Comparison of ENCODE assay signal across 1 cellular context in genomic region chr20:46689082-46689753, GRCh38.
TF ChIP-seq lines count a peak whose summit lies in the region.

TSS of gene TP53RK (minus strand) at chr20:46689444. CDS start at chr20:46689414, 30 bp downstream.

TF ChIP-seq in K562, 482 proteins besides CTCF, POLR2A, EP300 and RAD21 (continued from another document and continues in another):
- TF ChIP-seq, protein P1, sequence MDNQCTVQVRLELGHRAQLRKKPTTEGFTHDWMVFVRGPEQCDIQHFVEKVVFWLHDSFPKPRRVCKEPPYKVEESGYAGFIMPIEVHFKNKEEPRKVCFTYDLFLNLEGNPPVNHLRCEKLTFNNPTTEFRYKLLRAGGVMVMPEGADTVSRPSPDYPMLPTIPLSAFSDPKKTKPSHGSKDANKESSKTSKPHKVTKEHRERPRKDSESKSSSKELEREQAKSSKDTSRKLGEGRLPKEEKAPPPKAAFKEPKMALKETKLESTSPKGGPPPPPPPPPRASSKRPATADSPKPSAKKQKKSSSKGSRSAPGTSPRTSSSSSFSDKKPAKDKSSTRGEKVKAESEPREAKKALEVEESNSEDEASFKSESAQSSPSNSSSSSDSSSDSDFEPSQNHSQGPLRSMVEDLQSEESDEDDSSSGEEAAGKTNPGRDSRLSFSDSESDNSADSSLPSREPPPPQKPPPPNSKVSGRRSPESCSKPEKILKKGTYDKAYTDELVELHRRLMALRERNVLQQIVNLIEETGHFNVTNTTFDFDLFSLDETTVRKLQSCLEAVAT (IDR thresholded peaks at IDR 0.05), result peak in 1 of 2 experiments; percentile 79; a peak in 2 of 4 replicates
- TF ChIP-seq CTCFL (IDR thresholded peaks at IDR 0.05; ENCODE audit: borderline replicate concordance, insufficient read depth, low read depth, low read length, poor library complexity, severe bottlenecking) (no peak), PHB2 (IDR thresholded peaks at IDR 0.05; ENCODE audit: low read depth) (no peak), NELFE (IDR thresholded peaks at IDR 0.05; ENCODE audit: insufficient read depth, insufficient read length) (no peak), ZNF3 (CRISPR knock-in tag; IDR thresholded peaks at IDR 0.05) (no peak), ZBTB7A (IDR thresholded peaks at IDR 0.05; ENCODE audit: borderline replicate concordance, control insufficient read depth, low read depth, low read length) (peak; percentile 24; the same call in 1 of the 2 replicates), NRF1 (conservative IDR thresholded peaks at IDR 0.05 in 1 of 2, IDR thresholded peaks at IDR 0.05 in 1 of 2) (peak; percentile 71 to 77), ZNF644 (tag; IDR thresholded peaks at IDR 0.05; ENCODE audit: low read depth) (no peak), MEF2A (IDR thresholded peaks at IDR 0.05; ENCODE audit: control insufficient read depth, low read depth, low read length) (no peak), RAD51 (IDR thresholded peaks at IDR 0.05; ENCODE audit: borderline replicate concordance, low read depth) (no peak), SIRT6 (IDR thresholded peaks at IDR 0.05; ENCODE audit: low read depth, low read length) (no peak), SMC3 (conservative IDR thresholded peaks at IDR 0.05; ENCODE audit: insufficient read depth, low read depth, low read length) (no peak), TCF7 (IDR thresholded peaks at IDR 0.05; ENCODE audit: borderline replicate concordance) (no peak), KLF10 (CRISPR knock-in tag; IDR thresholded peaks at IDR 0.05) (no peak), ARID3A (IDR thresholded peaks at IDR 0.05; ENCODE audit: borderline replicate concordance, low read depth, low read length) (no peak), ATF1 (CRISPR knock-in tag; IDR thresholded peaks at IDR 0.05) (no peak), ATF1 (tag; IDR thresholded peaks at IDR 0.05) (peak; percentile 39; the same call in 1 of the 2 replicates), HIVEP1 (CRISPR knock-in tag; IDR thresholded peaks at IDR 0.05) (no peak), NBN (IDR thresholded peaks at IDR 0.05; ENCODE audit: low read depth) (no peak), ZNF384 (IDR thresholded peaks at IDR 0.05; ENCODE audit: low read depth, low read length) (no peak), POU5F1 (IDR thresholded peaks at IDR 0.05; ENCODE audit: borderline replicate concordance, low read depth, low read length, partially characterized antibody) (no peak), CBFA2T2 (conservative IDR thresholded peaks at IDR 0.05) (no peak), POLR3G (IDR thresholded peaks at IDR 0.05; ENCODE audit: extremely low read depth, insufficient read length, insufficient replicate concordance) (no peak), ZFP36 (IDR thresholded peaks at IDR 0.05; ENCODE audit: low read depth, low read length, partially characterized antibody) (no peak), STAT5A (IDR thresholded peaks at IDR 0.05; ENCODE audit: borderline replicate concordance, low read length) (no peak), SAFB (IDR thresholded peaks at IDR 0.05; ENCODE audit: borderline replicate concordance, low read depth, low read length) (no peak), FOXJ2 (tag; IDR thresholded peaks at IDR 0.05) (no peak), KAT7 (CRISPR knock-in tag; IDR thresholded peaks at IDR 0.05; ENCODE audit: borderline replicate concordance) (peak; percentile 94; the same call in 1 of the 2 replicates), ZBTB17 (CRISPR knock-in tag; IDR thresholded peaks at IDR 0.05) (peak; percentile 90), ZBTB8A (IDR thresholded peaks at IDR 0.05; ENCODE audit: partially characterized antibody) (no peak), ZNF318 (IDR thresholded peaks at IDR 0.05; ENCODE audit: borderline replicate concordance in 1 of 2, low read depth in 1 of 2) (no peak), ZNF23 (CRISPR knock-in tag; IDR thresholded peaks at IDR 0.05) (no peak)
- TF ChIP-seq, protein P2, sequence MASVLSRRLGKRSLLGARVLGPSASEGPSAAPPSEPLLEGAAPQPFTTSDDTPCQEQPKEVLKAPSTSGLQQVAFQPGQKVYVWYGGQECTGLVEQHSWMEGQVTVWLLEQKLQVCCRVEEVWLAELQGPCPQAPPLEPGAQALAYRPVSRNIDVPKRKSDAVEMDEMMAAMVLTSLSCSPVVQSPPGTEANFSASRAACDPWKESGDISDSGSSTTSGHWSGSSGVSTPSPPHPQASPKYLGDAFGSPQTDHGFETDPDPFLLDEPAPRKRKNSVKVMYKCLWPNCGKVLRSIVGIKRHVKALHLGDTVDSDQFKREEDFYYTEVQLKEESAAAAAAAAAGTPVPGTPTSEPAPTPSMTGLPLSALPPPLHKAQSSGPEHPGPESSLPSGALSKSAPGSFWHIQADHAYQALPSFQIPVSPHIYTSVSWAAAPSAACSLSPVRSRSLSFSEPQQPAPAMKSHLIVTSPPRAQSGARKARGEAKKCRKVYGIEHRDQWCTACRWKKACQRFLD (CRISPR knock-in tag; IDR thresholded peaks at IDR 0.05), result peak; percentile 84
- TF ChIP-seq, protein P3, sequence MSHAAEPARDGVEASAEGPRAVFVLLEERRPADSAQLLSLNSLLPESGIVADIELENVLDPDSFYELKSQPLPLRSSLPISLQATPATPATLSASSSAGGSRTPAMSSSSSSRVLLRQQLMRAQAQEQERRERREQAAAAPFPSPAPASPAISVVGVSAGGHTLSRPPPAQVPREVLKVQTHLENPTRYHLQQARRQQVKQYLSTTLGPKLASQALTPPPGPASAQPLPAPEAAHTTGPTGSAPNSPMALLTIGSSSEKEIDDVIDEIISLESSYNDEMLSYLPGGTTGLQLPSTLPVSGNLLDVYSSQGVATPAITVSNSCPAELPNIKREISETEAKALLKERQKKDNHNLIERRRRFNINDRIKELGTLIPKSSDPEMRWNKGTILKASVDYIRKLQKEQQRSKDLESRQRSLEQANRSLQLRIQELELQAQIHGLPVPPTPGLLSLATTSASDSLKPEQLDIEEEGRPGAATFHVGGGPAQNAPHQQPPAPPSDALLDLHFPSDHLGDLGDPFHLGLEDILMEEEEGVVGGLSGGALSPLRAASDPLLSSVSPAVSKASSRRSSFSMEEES (CRISPR knock-in tag; IDR thresholded peaks at IDR 0.05), result no peak
- TF ChIP-seq, protein P4, sequence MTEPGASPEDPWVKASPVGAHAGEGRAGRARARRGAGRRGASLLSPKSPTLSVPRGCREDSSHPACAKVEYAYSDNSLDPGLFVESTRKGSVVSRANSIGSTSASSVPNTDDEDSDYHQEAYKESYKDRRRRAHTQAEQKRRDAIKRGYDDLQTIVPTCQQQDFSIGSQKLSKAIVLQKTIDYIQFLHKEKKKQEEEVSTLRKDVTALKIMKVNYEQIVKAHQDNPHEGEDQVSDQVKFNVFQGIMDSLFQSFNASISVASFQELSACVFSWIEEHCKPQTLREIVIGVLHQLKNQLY (CRISPR knock-in tag; conservative IDR thresholded peaks at IDR 0.05), result 0 out of 4 replicates have a peak, but pooled peaks of 1 of the 2 experiments have one; percentile 30
- TF ChIP-seq, protein P5, sequence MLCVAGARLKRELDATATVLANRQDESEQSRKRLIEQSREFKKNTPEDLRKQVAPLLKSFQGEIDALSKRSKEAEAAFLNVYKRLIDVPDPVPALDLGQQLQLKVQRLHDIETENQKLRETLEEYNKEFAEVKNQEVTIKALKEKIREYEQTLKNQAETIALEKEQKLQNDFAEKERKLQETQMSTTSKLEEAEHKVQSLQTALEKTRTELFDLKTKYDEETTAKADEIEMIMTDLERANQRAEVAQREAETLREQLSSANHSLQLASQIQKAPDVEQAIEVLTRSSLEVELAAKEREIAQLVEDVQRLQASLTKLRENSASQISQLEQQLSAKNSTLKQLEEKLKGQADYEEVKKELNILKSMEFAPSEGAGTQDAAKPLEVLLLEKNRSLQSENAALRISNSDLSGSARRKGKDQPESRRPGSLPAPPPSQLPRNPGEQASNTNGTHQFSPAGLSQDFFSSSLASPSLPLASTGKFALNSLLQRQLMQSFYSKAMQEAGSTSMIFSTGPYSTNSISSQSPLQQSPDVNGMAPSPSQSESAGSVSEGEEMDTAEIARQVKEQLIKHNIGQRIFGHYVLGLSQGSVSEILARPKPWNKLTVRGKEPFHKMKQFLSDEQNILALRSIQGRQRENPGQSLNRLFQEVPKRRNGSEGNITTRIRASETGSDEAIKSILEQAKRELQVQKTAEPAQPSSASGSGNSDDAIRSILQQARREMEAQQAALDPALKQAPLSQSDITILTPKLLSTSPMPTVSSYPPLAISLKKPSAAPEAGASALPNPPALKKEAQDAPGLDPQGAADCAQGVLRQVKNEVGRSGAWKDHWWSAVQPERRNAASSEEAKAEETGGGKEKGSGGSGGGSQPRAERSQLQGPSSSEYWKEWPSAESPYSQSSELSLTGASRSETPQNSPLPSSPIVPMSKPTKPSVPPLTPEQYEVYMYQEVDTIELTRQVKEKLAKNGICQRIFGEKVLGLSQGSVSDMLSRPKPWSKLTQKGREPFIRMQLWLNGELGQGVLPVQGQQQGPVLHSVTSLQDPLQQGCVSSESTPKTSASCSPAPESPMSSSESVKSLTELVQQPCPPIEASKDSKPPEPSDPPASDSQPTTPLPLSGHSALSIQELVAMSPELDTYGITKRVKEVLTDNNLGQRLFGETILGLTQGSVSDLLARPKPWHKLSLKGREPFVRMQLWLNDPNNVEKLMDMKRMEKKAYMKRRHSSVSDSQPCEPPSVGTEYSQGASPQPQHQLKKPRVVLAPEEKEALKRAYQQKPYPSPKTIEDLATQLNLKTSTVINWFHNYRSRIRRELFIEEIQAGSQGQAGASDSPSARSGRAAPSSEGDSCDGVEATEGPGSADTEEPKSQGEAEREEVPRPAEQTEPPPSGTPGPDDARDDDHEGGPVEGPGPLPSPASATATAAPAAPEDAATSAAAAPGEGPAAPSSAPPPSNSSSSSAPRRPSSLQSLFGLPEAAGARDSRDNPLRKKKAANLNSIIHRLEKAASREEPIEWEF (CRISPR knock-in tag; IDR thresholded peaks at IDR 0.05), result no peak
